Comparison of ENCODE assay signal across 15 cellular contexts in genomic region chr13:73258396-73258795, GRCh38.
"Had no signal": no experiment of that assay in that cellular context is flagged by ENCODE, and none has a peak within 500 bp of the region (broad histone marks: within the 10 kb centered on the region; RNA-seq: fewer than 3 reads in every experiment).

No MANE protein-coding gene starts in this region.

- H3K27ac Mint-ChIP-seq: activated naive CD8-positive, alpha-beta T cell treated with anti-CD3 and anti-CD28 coated beads for 36 hours; activated T-helper 1 cell treated with anti-CD3 and anti-CD28 coated beads, Interleukin-12 subunit alpha, Interleukin-12 subunit beta, Interleukin-2, Interleukin-4 antibody, amounts not matched to agents 30 ng/mL and 10 ng/mL and 1 ng/mL, durations not matched to agents 14 hours and 24 hours and 36 hours; stimulated activated effector memory CD8-positive, alpha-beta T cell treated with anti-CD3 and anti-CD28 coated beads, Interleukin-12 subunit alpha, Interleukin-12 subunit beta, amount 100 ng/mL, for 72 hours; T-cell had no signal

- ATAC-seq: activated CD4-positive, CD25-positive, alpha-beta regulatory T cell treated with anti-CD3 and anti-CD28 coated beads, Interleukin-2, amount 50 U/mL, for 24 hours; gastrocnemius medialis; right lobe of liver; stimulated activated effector memory CD8-positive, alpha-beta T cell treated with anti-CD3 and anti-CD28 coated beads, Interleukin-12 subunit alpha, Interleukin-12 subunit beta, amount 100 ng/mL, for 72 hours; T-cell had no signal

- H3K9me3 Mint-ChIP-seq: activated naive CD8-positive, alpha-beta T cell treated with anti-CD3 and anti-CD28 coated beads for 36 hours; activated T-helper 1 cell treated with anti-CD3 and anti-CD28 coated beads, Interleukin-12 subunit alpha, Interleukin-12 subunit beta, Interleukin-2, Interleukin-4 antibody, amounts not matched to agents 30 ng/mL and 10 ng/mL and 1 ng/mL, durations not matched to agents 14 hours and 24 hours and 36 hours; brain; central memory CD8-positive, alpha-beta T cell; nephron progenitor cell; stimulated activated effector memory CD8-positive, alpha-beta T cell treated with anti-CD3 and anti-CD28 coated beads, Interleukin-12 subunit alpha, Interleukin-12 subunit beta, amount 100 ng/mL, for 72 hours; T-cell had no signal

- H3K4me1 Mint-ChIP-seq: central memory CD8-positive, alpha-beta T cell; stimulated activated effector memory CD8-positive, alpha-beta T cell treated with anti-CD3 and anti-CD28 coated beads, Interleukin-12 subunit alpha, Interleukin-12 subunit beta, amount 100 ng/mL, for 72 hours; T-cell had no signal

- H3K36me3 Mint-ChIP-seq: activated naive CD8-positive, alpha-beta T cell treated with anti-CD3 and anti-CD28 coated beads for 36 hours; brain; stimulated activated effector memory CD8-positive, alpha-beta T cell treated with anti-CD3 and anti-CD28 coated beads, Interleukin-12 subunit alpha, Interleukin-12 subunit beta, amount 100 ng/mL, for 72 hours; T-cell had no signal

- H3K27me3 Mint-ChIP-seq: activated naive CD8-positive, alpha-beta T cell treated with anti-CD3 and anti-CD28 coated beads for 36 hours; brain had no signal

- H3K4me3 Mint-ChIP-seq: activated naive CD8-positive, alpha-beta T cell treated with anti-CD3 and anti-CD28 coated beads for 36 hours; activated T-helper 1 cell treated with anti-CD3 and anti-CD28 coated beads, Interleukin-12 subunit alpha, Interleukin-12 subunit beta, Interleukin-2, Interleukin-4 antibody, amounts not matched to agents 30 ng/mL and 10 ng/mL and 1 ng/mL, durations not matched to agents 14 hours and 24 hours and 36 hours; brain; central memory CD8-positive, alpha-beta T cell; nephron progenitor cell; stimulated activated effector memory CD8-positive, alpha-beta T cell treated with anti-CD3 and anti-CD28 coated beads, Interleukin-12 subunit alpha, Interleukin-12 subunit beta, amount 100 ng/mL, for 72 hours; T-cell had no signal

- DNase-seq: activated naive CD8-positive, alpha-beta T cell treated with anti-CD3 and anti-CD28 coated beads for 36 hours; effector CD8-positive, alpha-beta T cell; gastrocnemius medialis; islet precursor cell; nephron progenitor cell; right lobe of liver; spleen; stimulated activated CD4-positive, alpha-beta T cell treated with anti-CD3 and anti-CD28 coated beads, Interleukin-2, amount 100 ng/mL, for 24 hours; T-cell; T-helper 9 cell had no signal
